ENCODE assay signal across 30 cellular contexts in genomic region chr4:12173496-12173895, GRCh38.
"Had no signal": no experiment of that assay in that cellular context is flagged by ENCODE, and none has a peak within 500 bp of the region (broad histone marks: within the 10 kb centered on the region; RNA-seq: fewer than 3 reads in every experiment).

No MANE protein-coding gene starts in this region.

- DNase-seq: activated B cell treated with CpG ODN at 0.5 μM for 24 hours; activated CD4-positive, alpha-beta memory T cell treated with anti-CD3 and anti-CD28 coated beads for 36 hours; activated CD4-positive, alpha-beta T cell treated with anti-CD3 and anti-CD28 coated beads for 4 hours; activated CD4-positive, alpha-beta T cell treated with anti-CD3 and anti-CD28 coated beads, Interleukin-2, amount 10 ng/mL, durations not matched to agents 24 days and 14 days; activated CD4-positive, alpha-beta T cell treated with anti-CD3 and anti-CD28 coated beads, Interleukin-2, amount 50 U/mL, for 1 hour; activated CD4-positive, alpha-beta T cell treated with anti-CD3 and anti-CD28 coated beads, Interleukin-2, amount 50 U/mL, for 4 hours; activated CD4-positive, CD25-positive, alpha-beta regulatory T cell treated with anti-CD3 and anti-CD28 coated beads, Interleukin-2, amount 50 U/mL, for 72 hours; activated CD8-positive, alpha-beta memory T cell treated with anti-CD3 and anti-CD28 coated beads, Interleukin-2, amount 50 U/mL, for 4 hours; activated CD8-positive, alpha-beta T cell treated with anti-CD3 and anti-CD28 coated beads for 36 hours; activated effector memory CD4-positive, alpha-beta T cell treated with anti-CD3 and anti-CD28 coated beads, Interleukin-2, amount 50 U/mL, for 16 hours; activated gamma-delta T cell treated with Interleukin-2 at 50 U/mL for 16 hours; activated naive CD4-positive, alpha-beta T cell; activated naive CD4-positive, alpha-beta T cell treated with anti-CD3 and anti-CD28 coated beads for 36 hours; activated naive CD4-positive, alpha-beta T cell treated with anti-CD3 and anti-CD28 coated beads, Interleukin-2, amount 50 U/mL, for 16 hours; activated naive CD8-positive, alpha-beta T cell treated with anti-CD3 and anti-CD28 coated beads for 36 hours; activated T-cell treated with anti-CD3 and anti-CD28 coated beads for 4 hours; activated T-cell treated with anti-CD3 and anti-CD28 coated beads, Interleukin-2, amount 50 U/mL, for 1 hour; activated T-cell treated with anti-CD3 and anti-CD28 coated beads, Interleukin-2, amount 50 U/mL, for 4 hours; activated T-cell treated with anti-CD3 and anti-CD28 coated beads, Interleukin-2, amount 50 U/mL, for 72 hours; adrenal gland; amniotic stem cell; aorta; body of pancreas; brain microvascular endothelial cell; central memory CD4-positive, alpha-beta T cell; T-helper 1 cell; T-helper 2 cell; T-helper 9 cell had no signal

- H3K4me1 ChIP-seq: adrenal gland, body of pancreas, breast epithelium had no signal

- H3K27ac ChIP-seq: adrenal gland, body of pancreas, brain microvascular endothelial cell, breast epithelium, VCaP had no signal

- H3K4me3 ChIP-seq: adrenal gland, body of pancreas, breast epithelium had no signal

- H3K27me3 ChIP-seq: body of pancreas, brain microvascular endothelial cell, breast epithelium had no signal

- H3K36me3 ChIP-seq: adrenal gland, brain microvascular endothelial cell, breast epithelium had no signal
